Comparison of ENCODE assay signal across 1 cellular context in the genomic region with DNA sequence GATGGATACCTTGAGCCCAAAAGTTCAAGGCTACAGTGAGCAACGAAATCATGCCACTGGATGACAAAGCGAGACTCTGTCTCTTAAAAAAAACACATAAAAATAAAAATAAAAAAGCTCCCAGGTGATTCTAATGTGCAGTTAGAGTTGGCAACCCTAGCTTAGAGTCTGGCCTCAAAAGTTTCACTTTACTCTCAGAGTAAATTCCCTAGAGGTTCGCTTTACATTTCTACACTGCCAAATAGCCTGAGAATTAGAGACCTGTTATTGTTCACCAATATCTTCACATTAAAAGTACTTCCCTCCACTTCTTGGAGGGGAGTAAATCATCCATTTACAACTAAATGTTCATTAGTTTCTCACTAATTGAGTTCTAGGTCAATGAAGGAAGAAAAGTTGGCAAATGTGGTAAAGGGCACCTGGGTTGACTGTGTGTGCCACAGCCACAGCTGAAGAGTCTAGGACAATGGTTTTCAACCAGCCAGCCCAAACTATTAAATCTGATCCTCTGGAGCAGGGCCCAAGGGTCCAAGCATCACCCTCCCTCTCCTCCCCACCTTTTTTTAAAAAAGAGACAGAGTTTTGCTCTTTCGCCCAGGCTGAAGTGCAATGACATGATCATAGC.
TF ChIP-seq lines count a peak whose summit lies in the region.

No MANE protein-coding gene starts in this region.

TF ChIP-seq in HepG2, 621 proteins besides CTCF, POLR2A, EP300 and RAD21:
- TF ChIP-seq ZNF577 (CRISPR knock-in tag; IDR thresholded peaks at IDR 0.05; ENCODE audit: borderline replicate concordance, low read depth), result no peak
- 0 out of 2 replicates have a peak, but pooled peaks have one; percentile 48 for TF ChIP-seq FOXO4 (CRISPR knock-in tag; conservative IDR thresholded peaks at IDR 0.05)
- TF ChIP-seq TCF7L2 (IDR thresholded peaks at IDR 0.05; ENCODE audit: low read depth, low read length), result no peak
- TF ChIP-seq ZNF414 (CRISPR knock-in tag; IDR thresholded peaks at IDR 0.05), result no peak
- no peak for TF ChIP-seq ZSCAN12 (CRISPR knock-in tag; IDR thresholded peaks at IDR 0.05)
- TF ChIP-seq PAX8 (CRISPR knock-in tag; IDR thresholded peaks at IDR 0.05; ENCODE audit: borderline replicate concordance), result no peak
- TF ChIP-seq, protein P1, sequence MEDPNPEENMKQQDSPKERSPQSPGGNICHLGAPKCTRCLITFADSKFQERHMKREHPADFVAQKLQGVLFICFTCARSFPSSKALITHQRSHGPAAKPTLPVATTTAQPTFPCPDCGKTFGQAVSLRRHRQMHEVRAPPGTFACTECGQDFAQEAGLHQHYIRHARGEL (CRISPR knock-in tag; IDR thresholded peaks at IDR 0.05), result no peak
- TF ChIP-seq RARA (CRISPR knock-in tag; IDR thresholded peaks at IDR 0.05), result no peak
